ENCODE assay signal across 7 cellular contexts in genomic region chr19:16383584-16384161, GRCh38. TPM values are rescaled to one million over a fixed set of nuclear protein-coding genes. Genes with fewer than 3 reads are reported as not detected.
DNase-seq lines count a peak whose midpoint lies in the region; ATAC-seq, FAIRE-seq and TF ChIP-seq lines count a peak whose summit lies in the region.

No MANE protein-coding gene starts in this region.

- H3K4me1 ChIP-seq in OCI-LY7 (ENCODE audit: insufficient read depth, low read length, poor library complexity, severe bottlenecking): peaks cover 30% of the 10 kb centered on the region
- peaks cover 0 to 53% of the 10 kb centered on the region in 2 donors for H3K4me1 ChIP-seq in right atrium auricular region

- no peaks in the 10 kb centered on the region for H3K9me3 ChIP-seq in OCI-LY7 (ENCODE audit: low read length)
- no peaks in the 10 kb centered on the region for H3K9me3 ChIP-seq in right atrium auricular region

- H3K9me2 ChIP-seq in OCI-LY7 (ENCODE audit: insufficient read depth, low read length): no peaks in the 10 kb centered on the region

- BruUV-seq in OCI-LY7 (replicated peaks; lab: Mats Ljungman, UMichigan): no TSS peak

- intact Hi-C loops in OCI-LY7 (cut with micrococcal nuclease; ENCODE audit: unreplicated experiment): loop anchor here (1.0 to 2.0 kb wide), 3 partner anchors 17 to 136 kb away; no protein-coding TSS in a partner anchor

- H2AFZ ChIP-seq in OCI-LY7 (ENCODE audit: low read length): no peak overlapping the region

- H3K4me3 ChIP-seq in OCI-LY7 (ENCODE audit: low read depth, low read length, poor library complexity, severe bottlenecking) (no peak overlapping the region), right atrium auricular region (no peak overlapping the region)

- POLR2A ChIA-PET in OCI-LY7 (lab: Charles Lee): interaction anchor here (0.8 to 1.9 kb wide), 2 partner anchors 16 to 138 kb away, joined by 3 to 8 read pairs; no protein-coding TSS in a partner anchor

- H3K27ac Mint-ChIP-seq in stimulated activated effector memory CD8-positive, alpha-beta T cell treated with anti-CD3 and anti-CD28 coated beads, Interleukin-12 subunit alpha, Interleukin-12 subunit beta, amount 100 ng/mL, for 72 hours: peak overlapping the region; percentile 23

- H3K9me3 Mint-ChIP-seq in stimulated activated effector memory CD8-positive, alpha-beta T cell treated with anti-CD3 and anti-CD28 coated beads, Interleukin-12 subunit alpha, Interleukin-12 subunit beta, amount 100 ng/mL, for 72 hours: no peaks in the 10 kb centered on the region

- H3K4me3 Mint-ChIP-seq in stimulated activated effector memory CD8-positive, alpha-beta T cell treated with anti-CD3 and anti-CD28 coated beads, Interleukin-12 subunit alpha, Interleukin-12 subunit beta, amount 100 ng/mL, for 72 hours: no peak overlapping the region

- no peaks in the 10 kb centered on the region for H3K79me2 ChIP-seq in OCI-LY7 (ENCODE audit: insufficient read depth, low read depth, low read length)

- DNase-seq in GM19239 (ENCODE audit: insufficient read length, low spot score) (no peak), OCI-LY7 (ENCODE audit: low spot score) (no peak), right atrium auricular region (ENCODE audit: low spot score) (no peak)
- no peak for DNase-seq in stimulated activated effector memory CD8-positive, alpha-beta T cell treated with anti-CD3 and anti-CD28 coated beads, Interleukin-12 subunit alpha, Interleukin-12 subunit beta, amount 100 ng/mL, for 72 hours (ENCODE audit: low spot score in 2 of 2)

- ATAC-seq in stimulated activated effector memory CD8-positive, alpha-beta T cell treated with anti-CD3 and anti-CD28 coated beads, Interleukin-12 subunit alpha, Interleukin-12 subunit beta, amount 100 ng/mL, for 72 hours: peak; percentile 12
- no peak for ATAC-seq in GM18519 (IDR thresholded peaks at IDR 0.05; ENCODE audit: low FRiP score, unreplicated experiment)
- ATAC-seq in HG02840 (IDR thresholded peaks at IDR 0.05; ENCODE audit: low FRiP score, unreplicated experiment): no peak
- no peak for ATAC-seq in HG03457 (IDR thresholded peaks at IDR 0.05; ENCODE audit: unreplicated experiment)

- H3K4me2 ChIP-seq in OCI-LY7 (ENCODE audit: low read length): peak overlapping the region; percentile 46

- TF ChIP-seq CTCF in OCI-LY7 (conservative IDR thresholded peaks at IDR 0.05; ENCODE audit: low read length) (peak; percentile 57; the same call in 1 of the 2 replicates), right atrium auricular region (IDR thresholded peaks at IDR 0.05) (no peak)

- FAIRE-seq in GM19239 (lab: Jason Lieb, UNC): peak; percentile 18

- H3K27me3 ChIP-seq in right atrium auricular region: no peaks in the 10 kb centered on the region

- peaks cover 40% of the 10 kb centered on the region for H3K36me3 Mint-ChIP-seq in stimulated activated effector memory CD8-positive, alpha-beta T cell treated with anti-CD3 and anti-CD28 coated beads, Interleukin-12 subunit alpha, Interleukin-12 subunit beta, amount 100 ng/mL, for 72 hours

- CTCF ChIA-PET in OCI-LY7 (lab: Charles Lee; ENCODE audit: unreplicated experiment): interaction anchor here (0.8 to 1.2 kb wide), 4 partner anchors 9 to 136 kb away, joined by 3 to 8 read pairs (median 4); no protein-coding TSS in a partner anchor

- H4K20me1 ChIP-seq in OCI-LY7 (ENCODE audit: insufficient read depth, low read length): no peaks in the 10 kb centered on the region

- H3K36me3 ChIP-seq in OCI-LY7 (ENCODE audit: insufficient read depth, low read length): peaks cover 43% of the 10 kb centered on the region
- H3K36me3 ChIP-seq in right atrium auricular region: peaks cover 38% of the 10 kb centered on the region

- H3K27ac ChIP-seq in OCI-LY7 (ENCODE audit: low read depth, low read length, poor library complexity, severe bottlenecking) (peak overlapping the region; percentile 61), right atrium auricular region (peak overlapping the region; percentile 91)

- peaks cover 51% of the 10 kb centered on the region for H3K4me1 Mint-ChIP-seq in stimulated activated effector memory CD8-positive, alpha-beta T cell treated with anti-CD3 and anti-CD28 coated beads, Interleukin-12 subunit alpha, Interleukin-12 subunit beta, amount 100 ng/mL, for 72 hours

RNA-seq across cellular contexts. Expression of gene KLF2, which starts 59.0 kb away (rescaled TPM):
- 4.5 and 8.6 TPM in 2 replicates for total RNA-seq in OCI-LY7 (2014; rRNA removed; shearing (Covaris generic))
- total RNA-seq in OCI-LY7 (2022): 6.2 and 8.2 TPM in 2 replicates
- 10 to 100 TPM; 40.9 to 82.3 TPM for total RNA-seq in right atrium auricular region

Comparison
In these comparisons a context has a peak if more than half of its experiments do, and no peak if none do; other contexts are left out.
1. RNA of gene KLF2, which starts 59.0 kb away (total RNA-seq): 40.9 to 82.3 TPM in right atrium auricular region; 4.5 to 8.6 TPM in OCI-LY7; every median in the first group is over 4 times any median in the second.